In the genomic region with DNA sequence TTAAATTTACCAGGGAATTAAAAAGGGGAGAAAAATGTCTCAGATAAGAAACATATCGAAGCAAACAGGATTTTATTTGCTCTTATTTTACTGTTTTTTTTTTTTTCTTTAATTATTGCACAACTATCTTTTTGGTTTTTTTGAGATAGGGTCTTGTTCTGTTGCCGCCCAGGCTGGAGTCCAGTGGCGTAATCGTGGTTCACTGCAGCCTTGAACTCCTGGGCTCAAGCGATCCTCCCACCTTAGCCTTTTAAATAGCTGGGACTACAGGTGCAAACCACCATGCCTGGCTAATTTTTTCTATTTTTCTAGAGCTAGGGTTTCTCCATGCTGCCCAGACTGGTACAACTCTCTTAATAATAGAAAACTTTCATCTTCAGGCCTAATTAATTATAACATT, we compare ENCODE assay signal across 19 cellular contexts. TPM values are rescaled to one million over a fixed set of nuclear protein-coding genes. Genes with fewer than 3 reads are reported as not detected.
DNase-seq lines count a peak whose midpoint lies in the region; ATAC-seq and TF ChIP-seq lines count a peak whose summit lies in the region.
"Had no signal": no experiment of that assay in that cellular context is flagged by ENCODE, and none has a peak within 500 bp of the region (broad histone marks: within the 10 kb centered on the region; RNA-seq: fewer than 3 reads in every experiment).

No MANE protein-coding gene starts in this region.

- no peak for TF ChIP-seq POLR2A in testis (IDR thresholded peaks at IDR 0.05)

- H3K9me3 Mint-ChIP-seq in T-helper 2 cell treated with Interferon-gamma antibody and Interleukin-4, amounts not matched to agents 5 μg/mL and 100 μg/mL, for 36 hours = no peaks in the 10 kb centered on the region
- H3K9me3 Mint-ChIP-seq in activated naive CD8-positive, alpha-beta T cell treated with anti-CD3 and anti-CD28 coated beads for 36 hours = no peaks in the 10 kb centered on the region
- no peaks in the 10 kb centered on the region for H3K9me3 Mint-ChIP-seq in activated naive CD8-positive, alpha-beta T cell treated with anti-CD3 and anti-CD28 coated beads, Interleukin-2, amount 50 U/mL, for 24 hours
- H3K9me3 Mint-ChIP-seq: CD8-positive, alpha-beta T cell had no signal

- H3K27ac ChIP-seq in testis = no peak overlapping the region
- H3K27ac ChIP-seq: 22Rv1, GM23248, HL-60 had no signal

- H3K4me3 ChIP-seq in testis = no peak overlapping the region
- H3K4me3 ChIP-seq: GM23248 had no signal

- no peaks in the 10 kb centered on the region for H3K4me1 ChIP-seq in testis

- H3K36me3 Mint-ChIP-seq in T-helper 2 cell treated with Interferon-gamma antibody and Interleukin-4, amounts not matched to agents 5 μg/mL and 100 μg/mL, for 36 hours (ENCODE audit: low read depth) = peaks cover 63% of the 10 kb centered on the region
- H3K36me3 Mint-ChIP-seq in activated naive CD8-positive, alpha-beta T cell treated with anti-CD3 and anti-CD28 coated beads for 36 hours = peaks cover 29% of the 10 kb centered on the region
- peaks cover 60% of the 10 kb centered on the region for H3K36me3 Mint-ChIP-seq in activated naive CD8-positive, alpha-beta T cell treated with anti-CD3 and anti-CD28 coated beads, Interleukin-2, amount 50 U/mL, for 24 hours (ENCODE audit: low read depth)

- H3K4me1 Mint-ChIP-seq in T-helper 2 cell treated with Interferon-gamma antibody and Interleukin-4, amounts not matched to agents 5 μg/mL and 100 μg/mL, for 36 hours (ENCODE audit: low read depth) = peaks cover under 1% of the 10 kb centered on the region
- peaks cover 6% of the 10 kb centered on the region for H3K4me1 Mint-ChIP-seq in activated naive CD8-positive, alpha-beta T cell treated with anti-CD3 and anti-CD28 coated beads for 36 hours
- peaks cover 1% of the 10 kb centered on the region for H3K4me1 Mint-ChIP-seq in activated naive CD8-positive, alpha-beta T cell treated with anti-CD3 and anti-CD28 coated beads, Interleukin-2, amount 50 U/mL, for 24 hours
- H3K4me1 Mint-ChIP-seq: CD14-positive monocyte had no signal

- no peak overlapping the region for H3K4me3 Mint-ChIP-seq in T-helper 2 cell treated with Interferon-gamma antibody and Interleukin-4, amounts not matched to agents 5 μg/mL and 100 μg/mL, for 36 hours
- H3K4me3 Mint-ChIP-seq in activated naive CD8-positive, alpha-beta T cell treated with anti-CD3 and anti-CD28 coated beads for 36 hours = no peak overlapping the region
- no peak overlapping the region for H3K4me3 Mint-ChIP-seq in activated naive CD8-positive, alpha-beta T cell treated with anti-CD3 and anti-CD28 coated beads, Interleukin-2, amount 50 U/mL, for 24 hours
- H3K4me3 Mint-ChIP-seq: CD14-positive monocyte; CD8-positive, alpha-beta T cell had no signal

- H3K36me3 ChIP-seq in testis (ENCODE audit: low read depth, missing control alignments) = no peaks in the 10 kb centered on the region

- ATAC-seq in activated naive CD8-positive, alpha-beta T cell treated with anti-CD3 and anti-CD28 coated beads, Interleukin-2, amount 50 U/mL, for 24 hours = no peak
- ATAC-seq in left lobe of liver = peak; percentile 68
- ATAC-seq: CD8-positive, alpha-beta T cell; HCT116 had no signal

- peak overlapping the region; percentile 28 for H3K27ac Mint-ChIP-seq in T-helper 2 cell treated with Interferon-gamma antibody and Interleukin-4, amounts not matched to agents 5 μg/mL and 100 μg/mL, for 36 hours
- H3K27ac Mint-ChIP-seq in activated naive CD8-positive, alpha-beta T cell treated with anti-CD3 and anti-CD28 coated beads for 36 hours = peak overlapping the region; percentile 44
- H3K27ac Mint-ChIP-seq in activated naive CD8-positive, alpha-beta T cell treated with anti-CD3 and anti-CD28 coated beads, Interleukin-2, amount 50 U/mL, for 24 hours = no peak overlapping the region
- H3K27ac Mint-ChIP-seq: CD8-positive, alpha-beta T cell had no signal

- no peaks in the 10 kb centered on the region for H3K27me3 ChIP-seq in testis

- H3K9me3 ChIP-seq in testis = no peaks in the 10 kb centered on the region

- intact Hi-C loops in testis (cut with DNase I; ENCODE audit: low total_unique reads) = no loop called here

- 44 to 64% methylated on average over 5 of the region's 5 CpGs for WGBS in testis, 2 donors

- TF ChIP-seq CTCF in testis (IDR thresholded peaks at IDR 0.05) = no peak

- no peak for DNase-seq in T-helper 2 cell treated with Interferon-gamma antibody and Interleukin-4, amounts not matched to agents 5 μg/mL and 100 μg/mL, for 36 hours (ENCODE audit: low spot score)
- DNase-seq in T-helper 2 cell (no peak), left lobe of liver (ENCODE audit: low spot score) (peak; percentile 69), testis (peak; percentile 37), NOMO-1 (lab: John Stamatoyannopoulos, UW; ENCODE audit: unreplicated experiment in 2 of 2) (no peak), NCI-H187 treated with DMSO at 0.1 percent for 48 hours (lab: John Stamatoyannopoulos, UW) (no peak)
- DNase-seq in activated naive CD8-positive, alpha-beta T cell treated with anti-CD3 and anti-CD28 coated beads for 36 hours = no peak
- no peak for DNase-seq in activated naive CD8-positive, alpha-beta T cell treated with anti-CD3 and anti-CD28 coated beads, Interleukin-2, amount 50 U/mL, for 24 hours
- DNase-seq: CD8-positive, alpha-beta T cell; COR-L47; DMS153; DMS79 treated with DMSO at 0.1 percent for 48 hours; EL; GDM1; GM23248 had no signal

- no peaks in the 10 kb centered on the region for H3K27me3 Mint-ChIP-seq in T-helper 2 cell treated with Interferon-gamma antibody and Interleukin-4, amounts not matched to agents 5 μg/mL and 100 μg/mL, for 36 hours (ENCODE audit: low read depth)
- H3K27me3 Mint-ChIP-seq in activated naive CD8-positive, alpha-beta T cell treated with anti-CD3 and anti-CD28 coated beads for 36 hours = no peaks in the 10 kb centered on the region
- H3K27me3 Mint-ChIP-seq in activated naive CD8-positive, alpha-beta T cell treated with anti-CD3 and anti-CD28 coated beads, Interleukin-2, amount 50 U/mL, for 24 hours = no peaks in the 10 kb centered on the region

RNA-seq across cellular contexts. Expression of a gene that starts 32.5 kb away (rescaled TPM):
- 100 to 1,000 TPM in 1 of 2 experiments, 10 to 100 TPM in 1; 95.8 to 103 TPM for total RNA-seq in activated naive CD8-positive, alpha-beta T cell treated with anti-CD3 and anti-CD28 coated beads for 36 hours
- total RNA-seq in left lobe of liver (18.6 TPM), testis (100 to 1,000 TPM; 148 to 165 TPM)
- polyA plus RNA-seq in testis (ENCODE audit: insufficient read depth, low read depth, low replicate concordance) = 399 TPM

RNA-seq across cellular contexts. Expression of a gene that starts 57.7 kb away (rescaled TPM):
- total RNA-seq in activated naive CD8-positive, alpha-beta T cell treated with anti-CD3 and anti-CD28 coated beads for 36 hours = 10 to 100 TPM; 31.3 to 38.8 TPM
- 8.9 TPM for total RNA-seq in left lobe of liver
- 10 to 100 TPM; 74.6 to 79.7 TPM for total RNA-seq in testis
- 127 TPM for polyA plus RNA-seq in testis (ENCODE audit: insufficient read depth, low read depth, low replicate concordance)

Comparison
In these comparisons a context has a peak if more than half of its experiments do, and no peak if none do; other contexts are left out.
1. DNase-seq: peak in left lobe of liver (single experiment) and testis (single experiment); none in T-helper 2 cell treated with Interferon-gamma antibody and Interleukin-4, amounts not matched to agents 5 μg/mL and 100 μg/mL, for 36 hours (single experiment), T-helper 2 cell (0 of 5), activated naive CD8-positive, alpha-beta T cell treated with anti-CD3 and anti-CD28 coated beads for 36 hours (single experiment), activated naive CD8-positive, alpha-beta T cell treated with anti-CD3 and anti-CD28 coated beads, Interleukin-2, amount 50 U/mL, for 24 hours (single experiment), NOMO-1 (0 of 2) and NCI-H187 treated with DMSO at 0.1 percent for 48 hours (single experiment).